8 cellular contexts compared by ENCODE assay signal in genomic region chr11:14357843-14358728, GRCh38. TPM values are rescaled to one million over a fixed set of nuclear protein-coding genes. Genes with fewer than 3 reads are reported as not detected.
DNase-seq lines count a peak whose midpoint lies in the region; ATAC-seq and TF ChIP-seq lines count a peak whose summit lies in the region.

No MANE protein-coding gene starts in this region.

- H3K27ac Mint-ChIP-seq in activated CD4-positive, alpha-beta memory T cell treated with anti-CD3 and anti-CD28 coated beads for 36 hours, result peak overlapping the region; percentile 81

- H3K4me3 ChIP-seq in HFF-Myc (replicated peaks; ENCODE audit: low read depth, low read length) (peak overlapping the region; percentile 60), endocrine pancreas (ENCODE audit: control insufficient read depth, insufficient read depth, low read length) (peak overlapping the region; percentile 87), thoracic aorta (peak overlapping the region; percentile 93)

- no peaks in the 10 kb centered on the region for H3K27me3 Mint-ChIP-seq in activated CD4-positive, alpha-beta memory T cell treated with anti-CD3 and anti-CD28 coated beads for 36 hours

- POLR2A ChIA-PET in activated CD4-positive, alpha-beta memory T cell treated with anti-CD3 and anti-CD28 coated beads for 36 hours (lab: Charles Lee), result interaction anchor here (0.7 to 1.4 kb wide), 2 partner anchors 45 to 58 kb away, joined by 3 read pairs; no protein-coding TSS in a partner anchor

- DNase-seq in NCI-H146 (lab: John Stamatoyannopoulos, UW) (peak; percentile 20), NCI-H146 treated with DMSO at 0.1 percent for 48 hours (lab: John Stamatoyannopoulos, UW; ENCODE audit: unreplicated experiment) (no peak), HFF-Myc (ENCODE audit: extremely low read depth, low read depth) (no peak), NAMALWA (ENCODE audit: low spot score) (peak; percentile 59), mucosa of gallbladder (ENCODE audit: low spot score) (peak; percentile 23), thoracic aorta (ENCODE audit: low spot score) (no peak)
- peak; percentile 51 for DNase-seq in activated CD4-positive, alpha-beta memory T cell treated with anti-CD3 and anti-CD28 coated beads for 36 hours

- H3K9me3 ChIP-seq in endocrine pancreas (ENCODE audit: control insufficient read depth, low read length) (no peaks in the 10 kb centered on the region), thoracic aorta (no peaks in the 10 kb centered on the region)

- H3K9ac ChIP-seq in endocrine pancreas (ENCODE audit: control insufficient read depth, insufficient read depth, low read length), result peak overlapping the region; percentile 85

- H3K4me1 ChIP-seq in endocrine pancreas (ENCODE audit: control insufficient read depth, insufficient read depth, low read length) (peaks cover 5% of the 10 kb centered on the region), thoracic aorta (ENCODE audit: control insufficient read depth in 1 of 2, low read depth in 2 of 2) (peaks cover 0 to 11% of the 10 kb centered on the region in 2 donors)

- no peaks in the 10 kb centered on the region for H3K27me3 ChIP-seq in endocrine pancreas (ENCODE audit: control insufficient read depth, insufficient read depth, low read length)
- H3K27me3 ChIP-seq in thoracic aorta (replicated peaks; ENCODE audit: insufficient read depth), result no peaks in the 10 kb centered on the region

- H3K9me3 Mint-ChIP-seq in activated CD4-positive, alpha-beta memory T cell treated with anti-CD3 and anti-CD28 coated beads for 36 hours, result no peaks in the 10 kb centered on the region

- peaks cover 8% of the 10 kb centered on the region for H3K36me3 Mint-ChIP-seq in activated CD4-positive, alpha-beta memory T cell treated with anti-CD3 and anti-CD28 coated beads for 36 hours

- TF ChIP-seq CTCF in HFF-Myc (IDR thresholded peaks at IDR 0.05; ENCODE audit: low read depth, low read length, missing control alignments), result no peak
- TF ChIP-seq CTCF in thoracic aorta (IDR thresholded peaks at IDR 0.05), result no peak

- intact Hi-C loops in activated CD4-positive, alpha-beta memory T cell treated with anti-CD3 and anti-CD28 coated beads for 36 hours (cut with micrococcal nuclease), result loop anchor here (2.0 to 10.0 kb wide), 5 partner anchors 15 to 537 kb away; partner anchors contain the start of gene CYP2R1

- H3K4me3 Mint-ChIP-seq in activated CD4-positive, alpha-beta memory T cell treated with anti-CD3 and anti-CD28 coated beads for 36 hours, result peak overlapping the region; percentile 92

- H3K4me1 Mint-ChIP-seq in activated CD4-positive, alpha-beta memory T cell treated with anti-CD3 and anti-CD28 coated beads for 36 hours (ENCODE audit: low read depth), result peaks cover 33% of the 10 kb centered on the region

- CTCF ChIA-PET in activated CD4-positive, alpha-beta memory T cell treated with anti-CD3 and anti-CD28 coated beads for 36 hours (lab: Charles Lee), result interaction anchor here (1.0 to 1.4 kb wide), 3 partner anchors 16 to 50 kb away, joined by 3 to 4 read pairs (median 3); no protein-coding TSS in a partner anchor

- no peaks in the 10 kb centered on the region for H3K36me3 ChIP-seq in endocrine pancreas (ENCODE audit: control insufficient read depth, insufficient read depth, low read length)
- H3K36me3 ChIP-seq in thoracic aorta, result no peaks in the 10 kb centered on the region

- H3K27ac ChIP-seq in thoracic aorta, result peak overlapping the region; percentile 82 to 85

- ATAC-seq in thoracic aorta (ENCODE audit: insufficient number of reproducible peaks, low FRiP score, low read depth), result peak; percentile 66

RNA-seq across cellular contexts. Expression of gene RRAS2, which starts 0.9 kb away (rescaled TPM):
- 10 to 100 TPM; 37.7 to 39.5 TPM for total RNA-seq in activated CD4-positive, alpha-beta memory T cell treated with anti-CD3 and anti-CD28 coated beads for 36 hours
- 27.6 TPM for total RNA-seq in mucosa of gallbladder
- 10 to 100 TPM; 39.4 to 47.8 TPM for total RNA-seq in thoracic aorta

Comparison
In these comparisons a context has a peak if more than half of its experiments do, and no peak if none do; other contexts are left out.
1. DNase-seq: peak in NCI-H146 (single experiment), NAMALWA (single experiment), activated CD4-positive, alpha-beta memory T cell treated with anti-CD3 and anti-CD28 coated beads for 36 hours (single experiment) and mucosa of gallbladder (single experiment); none in NCI-H146 treated with DMSO at 0.1 percent for 48 hours (single experiment), HFF-Myc (single experiment) and thoracic aorta (single experiment).
2. Peak in every context shown above with its lines, with median percentiles within 50 percentile points of each other: H3K4me3 ChIP-seq.